In the genomic region with DNA sequence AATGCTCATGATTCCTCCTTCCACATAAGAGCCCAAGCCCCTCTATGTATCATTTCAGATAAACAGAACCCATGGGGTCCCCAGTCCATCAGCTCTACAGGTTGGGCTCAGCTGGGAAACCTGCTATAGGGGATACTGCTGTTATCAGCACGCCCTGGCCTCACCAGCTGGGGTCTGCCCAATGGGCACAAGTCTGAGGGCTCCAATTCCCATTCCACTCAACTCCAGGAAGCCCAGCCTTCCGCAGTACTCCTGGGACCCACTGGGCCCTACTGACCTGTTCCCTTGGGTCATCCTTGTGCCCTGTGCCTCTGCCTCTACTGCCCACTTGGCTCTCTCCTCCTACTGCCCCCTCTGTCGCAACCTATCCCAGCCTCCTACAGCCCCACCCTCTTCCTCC, we compare ENCODE assay signal across 31 cellular contexts. TPM values are rescaled to one million over a fixed set of nuclear protein-coding genes. Genes with fewer than 3 reads are reported as not detected.
"Had no signal": no experiment of that assay in that cellular context is flagged by ENCODE, and none has a peak within 500 bp of the region (broad histone marks: within the 10 kb centered on the region; RNA-seq: fewer than 3 reads in every experiment).

No MANE protein-coding gene starts in this region.

- H3K36me3 ChIP-seq: esophagus muscularis mucosa, heart right ventricle, left lung, lower lobe of right lung, pancreas, tibial nerve had no signal

- H3K4me1 ChIP-seq: esophagus muscularis mucosa, left lung, lower lobe of right lung, pancreas, tibial nerve had no signal

- H3K4me2 ChIP-seq: smooth muscle cell had no signal

- H3K4me3 Mint-ChIP-seq: activated CD4-positive, alpha-beta memory T cell treated with anti-CD3 and anti-CD28 coated beads for 36 hours; activated CD4-positive, alpha-beta T cell treated with anti-CD3 and anti-CD28 coated beads, Interleukin-2, amount 10 ng/mL, durations not matched to agents 24 days and 14 days; dendritic cell treated with granulocyte-macrophage colony-stimulating factor and Interleukin-4, amounts not matched to agents 40 ng/mL and 50 ng/mL, for 4 days; endodermal cell; natural killer cell treated with Interleukin-12 subunit alpha and Interleukin-12 subunit beta and Interleukin-15 and Interleukin-18, amount 100 ng/mL, for 72 hours had no signal

- FAIRE-seq: astrocyte, pancreas had no signal

- H3K36me3 Mint-ChIP-seq: activated CD4-positive, alpha-beta memory T cell treated with anti-CD3 and anti-CD28 coated beads for 36 hours; natural killer cell treated with Interleukin-12 subunit alpha and Interleukin-12 subunit beta and Interleukin-15 and Interleukin-18, amount 100 ng/mL, for 72 hours had no signal

- ATAC-seq: left lung, pancreas, psoas muscle had no signal

- H3K27ac Mint-ChIP-seq: activated CD4-positive, alpha-beta memory T cell treated with anti-CD3 and anti-CD28 coated beads for 36 hours; activated CD4-positive, alpha-beta T cell treated with anti-CD3 and anti-CD28 coated beads, Interleukin-2, amount 10 ng/mL, durations not matched to agents 24 days and 14 days; dendritic cell treated with granulocyte-macrophage colony-stimulating factor and Interleukin-4, amounts not matched to agents 40 ng/mL and 50 ng/mL, for 4 days; endodermal cell had no signal

- H3K9me3 Mint-ChIP-seq: activated CD4-positive, alpha-beta memory T cell treated with anti-CD3 and anti-CD28 coated beads for 36 hours; activated CD4-positive, alpha-beta T cell treated with anti-CD3 and anti-CD28 coated beads, Interleukin-2, amount 10 ng/mL, durations not matched to agents 24 days and 14 days; dendritic cell treated with granulocyte-macrophage colony-stimulating factor and Interleukin-4, amounts not matched to agents 40 ng/mL and 50 ng/mL, for 4 days; endodermal cell; natural killer cell treated with Interleukin-12 subunit alpha and Interleukin-12 subunit beta and Interleukin-15 and Interleukin-18, amount 100 ng/mL, for 72 hours had no signal

- DNase-seq: activated CD4-positive, alpha-beta memory T cell treated with anti-CD3 and anti-CD28 coated beads for 36 hours; activated CD4-positive, alpha-beta T cell treated with anti-CD3 and anti-CD28 coated beads, Interleukin-2, amount 10 ng/mL, durations not matched to agents 24 days and 14 days; activated CD4-positive, CD25-positive, alpha-beta regulatory T cell treated with anti-CD3 and anti-CD28 coated beads, Interleukin-2, amount 50 U/mL, for 72 hours; activated gamma-delta T cell treated with Interleukin-2 at 50 U/mL for 16 hours; activated naive CD4-positive, alpha-beta T cell treated with anti-CD3 and anti-CD28 coated beads, Interleukin-2, amount 50 U/mL, for 16 hours; activated T-cell treated with anti-CD3 and anti-CD28 coated beads, Interleukin-2, amount 50 U/mL, for 48 hours; amniotic stem cell; caudate nucleus; foreskin melanocyte; heart right ventricle; kidney glomerular epithelial cell; left lung; lower lobe of right lung; mesendoderm; mucosa of descending colon; nucleus accumbens; pancreas; psoas muscle; stimulated activated CD4-positive, alpha-beta T cell treated with anti-CD3 and anti-CD28 coated beads, Interleukin-15, amount 100 ng/mL, for 24 hours; stimulated activated CD4-positive, alpha-beta T cell treated with anti-CD3 and anti-CD28 coated beads, Interleukin-2, amount 100 ng/mL, for 24 hours; stimulated activated naive CD4-positive, alpha-beta T cell treated with Interleukin-2 at 50 U/mL for 16 hours; T-helper 2 cell had no signal

- H3K9me3 ChIP-seq: esophagus muscularis mucosa, heart right ventricle, left lung, lower lobe of right lung, mucosa of descending colon, pancreas, psoas muscle, tibial nerve had no signal

- H3K4me3 ChIP-seq: esophagus muscularis mucosa, heart right ventricle, left lung, lower lobe of right lung, mucosa of descending colon, pancreas, psoas muscle, smooth muscle cell, tibial nerve had no signal

- H3K27me3 ChIP-seq: pancreas had no signal

- H3K27ac ChIP-seq: esophagus muscularis mucosa, heart right ventricle, left lung, lower lobe of right lung, pancreas, psoas muscle, tibial nerve had no signal

RNA-seq across cellular contexts. Expression of a gene that starts 43.3 kb away (rescaled TPM):
- total RNA-seq: esophagus muscularis mucosa had no signal

RNA-seq across cellular contexts. Expression of a gene that starts 55.5 kb away (rescaled TPM):
- total RNA-seq: heart right ventricle; myocyte; natural killer cell treated with Interleukin-12 subunit alpha and Interleukin-12 subunit beta and Interleukin-15 and Interleukin-18, amount 100 ng/mL, for 72 hours; psoas muscle; temporal lobe had no signal
